Comparison of ENCODE assay signal across 28 cellular contexts in the genomic region with DNA sequence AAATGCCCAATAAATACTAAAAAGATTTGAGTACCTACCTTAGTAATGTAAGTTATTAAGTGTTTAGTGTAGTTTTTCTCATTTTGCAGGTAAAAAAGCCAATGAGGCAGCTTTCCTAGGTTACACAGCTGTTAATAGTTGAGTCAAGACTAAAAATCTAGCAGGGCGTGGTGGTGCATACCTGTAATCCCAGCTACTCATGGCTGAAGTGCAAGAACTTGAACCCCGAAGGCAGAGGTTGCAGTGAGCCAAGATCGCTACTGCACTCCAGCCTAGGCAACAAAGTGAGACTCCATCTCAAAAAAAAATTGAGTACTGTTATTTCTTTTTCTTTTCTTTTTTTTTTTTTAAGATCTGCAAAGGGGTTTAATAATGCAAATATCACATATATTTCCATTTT. TPM values are rescaled to one million over a fixed set of nuclear protein-coding genes. Genes with fewer than 3 reads are reported as not detected.
DNase-seq lines count a peak whose midpoint lies in the region; ATAC-seq and FAIRE-seq lines count a peak whose summit lies in the region.
"Had no signal": no experiment of that assay in that cellular context is flagged by ENCODE, and none has a peak within 500 bp of the region (broad histone marks: within the 10 kb centered on the region; RNA-seq: fewer than 3 reads in every experiment).

No MANE protein-coding gene starts in this region.

- no peaks in the 10 kb centered on the region for H3K9me3 ChIP-seq in effector memory CD4-positive, alpha-beta T cell (ENCODE audit: control insufficient read depth, low read length)
- H3K9me3 ChIP-seq: gastroesophageal sphincter, SJSA1 had no signal

- H3K27me3 Mint-ChIP-seq in activated CD4-positive, alpha-beta memory T cell treated with anti-CD3 and anti-CD28 coated beads, Interleukin-2, amount 10 ng/mL, durations not matched to agents 7 days and 5 days = no peaks in the 10 kb centered on the region
- no peaks in the 10 kb centered on the region for H3K27me3 Mint-ChIP-seq in activated CD4-positive, alpha-beta memory T cell treated with anti-CD3 and anti-CD28 coated beads for 36 hours
- no peaks in the 10 kb centered on the region for H3K27me3 Mint-ChIP-seq in activated naive CD8-positive, alpha-beta T cell
- H3K27me3 Mint-ChIP-seq in naive thymus-derived CD8-positive, alpha-beta T cell = no peaks in the 10 kb centered on the region
- H3K27me3 Mint-ChIP-seq: activated CD8-positive, alpha-beta T cell treated with anti-CD3 and anti-CD28 coated beads for 36 hours had no signal

- ATAC-seq in naive thymus-derived CD8-positive, alpha-beta T cell = no peak
- no peak for ATAC-seq in GM19452 (IDR thresholded peaks at IDR 0.05; ENCODE audit: unreplicated experiment)
- ATAC-seq: gastroesophageal sphincter had no signal

- intact Hi-C loops in activated CD4-positive, alpha-beta memory T cell treated with anti-CD3 and anti-CD28 coated beads for 36 hours (cut with micrococcal nuclease) = no loop called here

- H3K4me1 ChIP-seq in effector memory CD4-positive, alpha-beta T cell (ENCODE audit: control insufficient read depth, insufficient read depth, low read length, poor library complexity, severe bottlenecking) = peaks cover 28% of the 10 kb centered on the region
- H3K4me1 ChIP-seq: SJSA1 had no signal

- H3K4me3 ChIP-seq in effector memory CD4-positive, alpha-beta T cell (ENCODE audit: insufficient read depth, low read depth, low read length, poor library complexity, severe bottlenecking) = no peak overlapping the region
- H3K4me3 ChIP-seq: gastroesophageal sphincter, SJSA1 had no signal

- POLR2A ChIA-PET in activated CD4-positive, alpha-beta memory T cell treated with anti-CD3 and anti-CD28 coated beads, Interleukin-2, amount 10 ng/mL, durations not matched to agents 7 days and 5 days (lab: Charles Lee) = interaction anchor here (1.0 to 7.1 kb wide), 4 partner anchors 7 to 77 kb away, joined by 3 to 64 read pairs (median 10); partner anchors contain the start of genes C1orf50, P3H1, PPIH and YBX1
- POLR2A ChIA-PET in activated CD4-positive, alpha-beta memory T cell treated with anti-CD3 and anti-CD28 coated beads for 36 hours (lab: Charles Lee) = interaction anchor here (4.0 kb wide), 1 partner anchor 7 kb away, joined by 26 read pairs; the partner anchor contains the start of gene YBX1
- POLR2A ChIA-PET in naive thymus-derived CD8-positive, alpha-beta T cell (lab: Charles Lee) = interaction anchor here (2.1 kb wide), 1 partner anchor 8 kb away, joined by 9 read pairs; the partner anchor contains the start of gene YBX1

- H3K4me3 Mint-ChIP-seq in activated CD4-positive, alpha-beta memory T cell treated with anti-CD3 and anti-CD28 coated beads, Interleukin-2, amount 10 ng/mL, durations not matched to agents 7 days and 5 days = no peak overlapping the region
- no peak overlapping the region for H3K4me3 Mint-ChIP-seq in activated CD4-positive, alpha-beta memory T cell treated with anti-CD3 and anti-CD28 coated beads for 36 hours
- peak overlapping the region; percentile 70 for H3K4me3 Mint-ChIP-seq in activated naive CD8-positive, alpha-beta T cell
- peak overlapping the region in 6 of 10 donors; percentile 10 to 94 (median 33) for H3K4me3 Mint-ChIP-seq in naive thymus-derived CD8-positive, alpha-beta T cell

- H3K27me3 ChIP-seq in effector memory CD4-positive, alpha-beta T cell (replicated peaks; ENCODE audit: control insufficient read depth, insufficient read depth, low read length, poor library complexity, severe bottlenecking) = no peaks in the 10 kb centered on the region
- H3K27me3 ChIP-seq: gastroesophageal sphincter, SJSA1 had no signal

- CTCF ChIA-PET in activated CD4-positive, alpha-beta memory T cell treated with anti-CD3 and anti-CD28 coated beads, Interleukin-2, amount 10 ng/mL, durations not matched to agents 7 days and 5 days (lab: Charles Lee) = interaction anchor here (1.1 to 3.7 kb wide), 3 partner anchors 8 to 109 kb away, joined by 3 to 17 read pairs (median 5); partner anchors contain the start of genes C1orf50, P3H1 and YBX1
- CTCF ChIA-PET in activated CD4-positive, alpha-beta memory T cell treated with anti-CD3 and anti-CD28 coated beads for 36 hours (lab: Charles Lee) = interaction anchor here (1.0 to 1.5 kb wide), 3 partner anchors 12 to 76 kb away, joined by 3 read pairs; partner anchors contain the start of genes C1orf50 and P3H1

- peak overlapping the region; percentile 29 for H3K27ac Mint-ChIP-seq in activated CD4-positive, alpha-beta memory T cell treated with anti-CD3 and anti-CD28 coated beads, Interleukin-2, amount 10 ng/mL, durations not matched to agents 7 days and 5 days
- H3K27ac Mint-ChIP-seq in activated CD4-positive, alpha-beta memory T cell treated with anti-CD3 and anti-CD28 coated beads for 36 hours = no peak overlapping the region
- peak overlapping the region; percentile 28 for H3K27ac Mint-ChIP-seq in activated naive CD8-positive, alpha-beta T cell
- H3K27ac Mint-ChIP-seq in naive thymus-derived CD8-positive, alpha-beta T cell = peak overlapping the region in 7 of 10 donors; percentile 6 to 73 (median 59)

- peak; percentile 11 for FAIRE-seq in GM19239 (lab: Jason Lieb, UNC)
- FAIRE-seq: kidney, urothelium cell line had no signal

- H3K36me3 ChIP-seq in effector memory CD4-positive, alpha-beta T cell (ENCODE audit: control insufficient read depth, insufficient read depth, low read length) = peaks cover 6% of the 10 kb centered on the region

- no peaks in the 10 kb centered on the region for H3K9me3 Mint-ChIP-seq in activated CD4-positive, alpha-beta memory T cell treated with anti-CD3 and anti-CD28 coated beads, Interleukin-2, amount 10 ng/mL, durations not matched to agents 7 days and 5 days
- H3K9me3 Mint-ChIP-seq in activated CD4-positive, alpha-beta memory T cell treated with anti-CD3 and anti-CD28 coated beads for 36 hours = no peaks in the 10 kb centered on the region
- H3K9me3 Mint-ChIP-seq in activated naive CD8-positive, alpha-beta T cell (ENCODE audit: low read depth) = no peaks in the 10 kb centered on the region
- no peaks in the 10 kb centered on the region for H3K9me3 Mint-ChIP-seq in naive thymus-derived CD8-positive, alpha-beta T cell
- H3K9me3 Mint-ChIP-seq: activated CD8-positive, alpha-beta T cell treated with anti-CD3 and anti-CD28 coated beads for 36 hours; activated T-helper 2 cell treated with anti-CD3 and anti-CD28 coated beads, Interferon-gamma antibody, Interleukin-2, Interleukin-4, amounts not matched to agents 10 μg/mL and 5 μg/mL and 100 μg/mL, durations not matched to agents 14 hours and 24 hours and 36 hours had no signal

- H3K4me1 Mint-ChIP-seq in activated CD4-positive, alpha-beta memory T cell treated with anti-CD3 and anti-CD28 coated beads, Interleukin-2, amount 10 ng/mL, durations not matched to agents 7 days and 5 days = peaks cover 85% of the 10 kb centered on the region
- peaks cover 86% of the 10 kb centered on the region for H3K4me1 Mint-ChIP-seq in activated CD4-positive, alpha-beta memory T cell treated with anti-CD3 and anti-CD28 coated beads for 36 hours (ENCODE audit: low read depth)
- H3K4me1 Mint-ChIP-seq in activated naive CD8-positive, alpha-beta T cell (ENCODE audit: low read depth) = peaks cover 94% of the 10 kb centered on the region
- H3K4me1 Mint-ChIP-seq in naive thymus-derived CD8-positive, alpha-beta T cell = peaks cover 29 to 98% (median 91%) of the 10 kb centered on the region in 4 donors

- H3K36me3 Mint-ChIP-seq in activated CD4-positive, alpha-beta memory T cell treated with anti-CD3 and anti-CD28 coated beads, Interleukin-2, amount 10 ng/mL, durations not matched to agents 7 days and 5 days (ENCODE audit: low read depth) = peaks cover 60% of the 10 kb centered on the region
- H3K36me3 Mint-ChIP-seq in activated CD4-positive, alpha-beta memory T cell treated with anti-CD3 and anti-CD28 coated beads for 36 hours = peaks cover 54% of the 10 kb centered on the region
- peaks cover 14% of the 10 kb centered on the region for H3K36me3 Mint-ChIP-seq in activated naive CD8-positive, alpha-beta T cell
- H3K36me3 Mint-ChIP-seq in naive thymus-derived CD8-positive, alpha-beta T cell = peaks cover 0 to 56% (median 5%) of the 10 kb centered on the region in 3 donors

- H3K27ac ChIP-seq in effector memory CD4-positive, alpha-beta T cell (ENCODE audit: insufficient read depth, low read length, poor library complexity, severe bottlenecking) = no peak overlapping the region
- H3K27ac ChIP-seq: gastroesophageal sphincter, SJSA1, VCaP had no signal

- no peak for DNase-seq in activated CD4-positive, alpha-beta memory T cell treated with anti-CD3 and anti-CD28 coated beads, Interleukin-2, amount 10 ng/mL, durations not matched to agents 7 days and 5 days
- DNase-seq in activated CD4-positive, alpha-beta memory T cell treated with anti-CD3 and anti-CD28 coated beads for 36 hours = no peak
- DNase-seq in GM19239 (ENCODE audit: insufficient read length, low spot score) = no peak
- no peak for DNase-seq in naive thymus-derived CD8-positive, alpha-beta T cell
- no peak for DNase-seq in dedifferentiated amniotic fluid mesenchymal stem cell (ENCODE audit: extremely low spot score)
- no peak for DNase-seq in effector memory CD4-positive, alpha-beta T cell
- DNase-seq: 8988T; activated CD8-positive, alpha-beta T cell treated with anti-CD3 and anti-CD28 coated beads for 36 hours; amygdala; DMS153; GF-D8; H7; kidney; NCI-H1694; NCI-H748 treated with DMSO at 0.1 percent for 48 hours; nucleus accumbens; retina; stimulated activated CD4-positive, alpha-beta T cell treated with anti-CD3 and anti-CD28 coated beads, Interleukin-4, amount 100 ng/mL, for 4 hours; T-helper 2 cell had no signal

RNA-seq across cellular contexts. Expression of gene YBX1, which starts 7.7 kb away (rescaled TPM):
- 100 to 1,000 TPM; 575 to 580 TPM for total RNA-seq in activated CD4-positive, alpha-beta memory T cell treated with anti-CD3 and anti-CD28 coated beads, Interleukin-2, amount 10 ng/mL, durations not matched to agents 7 days and 5 days
- 1,000 to 10,000 TPM; 1,101 to 1,134 TPM for total RNA-seq in activated CD4-positive, alpha-beta memory T cell treated with anti-CD3 and anti-CD28 coated beads for 36 hours
- 100 to 1,000 TPM; 308 to 319 TPM for total RNA-seq in naive thymus-derived CD8-positive, alpha-beta T cell
- 10 to 100 TPM; 80.5 to 89.2 (median 83.0) TPM for polyA plus RNA-seq in naive thymus-derived CD8-positive, alpha-beta T cell

RNA-seq across cellular contexts. Expression of gene PPIH, which starts 31.7 kb away (rescaled TPM):
- 10 to 100 TPM; 71.3 to 71.4 TPM for total RNA-seq in activated CD4-positive, alpha-beta memory T cell treated with anti-CD3 and anti-CD28 coated beads, Interleukin-2, amount 10 ng/mL, durations not matched to agents 7 days and 5 days
- 10 to 100 TPM; 91.0 to 94.0 TPM for total RNA-seq in activated CD4-positive, alpha-beta memory T cell treated with anti-CD3 and anti-CD28 coated beads for 36 hours
- 10 to 100 TPM; 46.3 to 49.4 TPM for total RNA-seq in naive thymus-derived CD8-positive, alpha-beta T cell
- 100 to 1,000 TPM in 1 of 3 donors, 10 to 100 TPM in 2; 82.3 to 100 (median 85.0) TPM for polyA plus RNA-seq in naive thymus-derived CD8-positive, alpha-beta T cell

RNA-seq across cellular contexts. Expression of gene CLDN19, which starts 50.1 kb away (rescaled TPM):
- total RNA-seq in activated CD4-positive, alpha-beta memory T cell treated with anti-CD3 and anti-CD28 coated beads, Interleukin-2, amount 10 ng/mL, durations not matched to agents 7 days and 5 days = not detected
- not detected for total RNA-seq in activated CD4-positive, alpha-beta memory T cell treated with anti-CD3 and anti-CD28 coated beads for 36 hours
- total RNA-seq in naive thymus-derived CD8-positive, alpha-beta T cell = not detected
- not detected for polyA plus RNA-seq in naive thymus-derived CD8-positive, alpha-beta T cell
- total RNA-seq: activated CD8-positive, alpha-beta T cell treated with anti-CD3 and anti-CD28 coated beads for 36 hours; activated T-helper 2 cell treated with anti-CD3 and anti-CD28 coated beads, Interferon-gamma antibody, Interleukin-2, Interleukin-4, amounts not matched to agents 10 μg/mL and 5 μg/mL and 100 μg/mL, durations not matched to agents 14 hours and 24 hours and 36 hours; cardiac septum; SJSA1 had no signal
- polyA plus RNA-seq: BJ had no signal

Comparison
In these comparisons a context has a peak if more than half of its experiments do, and no peak if none do; other contexts are left out.
1. H3K4me3 Mint-ChIP-seq: peak in activated naive CD8-positive, alpha-beta T cell (single experiment) and naive thymus-derived CD8-positive, alpha-beta T cell (6 of 10); none in activated CD4-positive, alpha-beta memory T cell treated with anti-CD3 and anti-CD28 coated beads, Interleukin-2, amount 10 ng/mL, durations not matched to agents 7 days and 5 days (single experiment) and activated CD4-positive, alpha-beta memory T cell treated with anti-CD3 and anti-CD28 coated beads for 36 hours (single experiment).